In the genomic region with DNA sequence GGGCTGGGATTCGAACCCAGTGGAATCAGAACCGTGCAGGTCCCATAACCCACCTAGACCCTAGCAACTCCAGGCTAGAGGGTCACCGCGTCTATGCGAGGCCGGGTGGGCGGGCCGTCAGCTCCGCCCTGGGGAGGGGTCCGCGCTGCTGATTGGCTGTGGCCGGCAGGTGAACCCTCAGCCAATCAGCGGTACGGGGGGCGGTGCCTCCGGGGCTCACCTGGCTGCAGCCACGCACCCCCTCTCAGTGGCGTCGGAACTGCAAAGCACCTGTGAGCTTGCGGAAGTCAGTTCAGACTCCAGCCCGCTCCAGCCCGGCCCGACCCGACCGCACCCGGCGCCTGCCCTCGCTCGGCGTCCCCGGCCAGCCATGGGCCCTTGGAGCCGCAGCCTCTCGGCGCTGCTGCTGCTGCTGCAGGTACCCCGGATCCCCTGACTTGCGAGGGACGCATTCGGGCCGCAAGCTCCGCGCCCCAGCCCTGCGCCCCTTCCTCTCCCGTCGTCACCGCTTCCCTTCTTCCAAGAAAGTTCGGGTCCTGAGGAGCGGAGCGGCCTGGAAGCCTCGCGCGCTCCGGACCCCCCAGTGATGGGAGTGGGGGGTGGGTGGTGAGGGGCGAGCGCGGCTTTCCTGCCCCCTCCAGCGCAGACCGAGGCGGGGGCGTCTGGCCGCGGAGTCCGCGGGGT, we compare ENCODE assay signal across 8 cellular contexts. TPM values are rescaled to one million over a fixed set of nuclear protein-coding genes. Genes with fewer than 3 reads are reported as not detected.
A peak's percentile ranks its signal among the peaks of the same experiment; 100 is the strongest.
DNase-seq lines count a peak whose midpoint lies in the region; ATAC-seq and TF ChIP-seq lines count a peak whose summit lies in the region.

A gene (plus strand): TSS at position 247 of the 684 bp plus-strand sequence. CDS start 124 bp downstream, at position 371.

- peak within 1 kb of the TSS; percentile 67 for H3K4me3 Mint-ChIP-seq in osteocyte (ENCODE audit: unreplicated experiment)

- H3K27ac Mint-ChIP-seq in osteocyte (ENCODE audit: unreplicated experiment), result no peak within 1 kb of the TSS

- TF ChIP-seq CTCF in cardiac muscle cell (IDR thresholded peaks at IDR 0.05; ENCODE audit: low read depth, low read length) (no peak), foreskin keratinocyte (conservative IDR thresholded peaks at IDR 0.05) (no peak), osteocyte (IDR thresholded peaks at IDR 0.05) (no peak)

- no peak for ATAC-seq in Right ventricle myocardium inferior
- peak; percentile 86 for ATAC-seq in foreskin keratinocyte
- ATAC-seq in GM18511 (IDR thresholded peaks at IDR 0.05; ENCODE audit: unreplicated experiment), result no peak
- no peak for ATAC-seq in GM19455 (IDR thresholded peaks at IDR 0.05; ENCODE audit: unreplicated experiment)

- DNase-seq in cardiac muscle cell (ENCODE audit: low read depth in 1 of 2, low spot score in 1 of 2) (peak in 1 of 2 donors; percentile 44), Right ventricle myocardium inferior (ENCODE audit: missing footprints) (no peak), foreskin keratinocyte (peak; percentile 59 to 83), osteocyte (ENCODE audit: extremely low spot score, unreplicated experiment) (no peak), cerebellum (ENCODE audit: low spot score) (no peak)
- DNase-seq in activated CD4-positive, alpha-beta T cell treated with anti-CD3 and anti-CD28 coated beads, Interleukin-2, amount 50 U/mL, for 4 hours, result peak; percentile 2 to 10

- no peaks in the 10 kb centered on the region for H3K4me1 ChIP-seq in cardiac muscle cell (ENCODE audit: low read depth)
- peaks cover 31% of the 10 kb centered on the region for H3K4me1 ChIP-seq in foreskin keratinocyte

- H3K4me1 Mint-ChIP-seq in osteocyte (ENCODE audit: unreplicated experiment), result peaks cover 27% of the 10 kb centered on the region

- peaks cover 20% of the 10 kb centered on the region for H3K27me3 Mint-ChIP-seq in osteocyte (ENCODE audit: unreplicated experiment)

- H3K9me3 ChIP-seq in cardiac muscle cell (ENCODE audit: low read depth), result no peaks in the 10 kb centered on the region

- no peak within 1 kb of the TSS for H3K27ac ChIP-seq in cardiac muscle cell
- H3K27ac ChIP-seq in foreskin keratinocyte, result peak within 1 kb of the TSS; percentile 98

- H3K36me3 ChIP-seq in cardiac muscle cell, result no peaks in the 10 kb centered on the region

- intact Hi-C loops in Right ventricle myocardium inferior (cut with DNase I), result no loop called here

- H3K9me3 Mint-ChIP-seq in osteocyte (ENCODE audit: unreplicated experiment), result no peaks in the 10 kb centered on the region

- H3K27me3 ChIP-seq in cardiac muscle cell (peaks cover 25% of the 10 kb centered on the region), foreskin keratinocyte (no peaks in the 10 kb centered on the region)

- peak within 1 kb of the TSS; percentile 32 for H3K4me3 ChIP-seq in cardiac muscle cell

- H3K36me3 Mint-ChIP-seq in osteocyte (ENCODE audit: unreplicated experiment), result no peaks in the 10 kb centered on the region

RNA-seq across cellular contexts. Expression of the gene that starts here (rescaled TPM):
- total RNA-seq in cardiac muscle cell (0.74 and 1.4 TPM in 2 replicates), Right ventricle myocardium inferior (not detected), foreskin keratinocyte (210 and 216 TPM in 2 replicates), osteocyte (0.21 TPM in 1 of 2 replicates, not detected in the other), cerebellum (2.0 TPM)
- polyA plus RNA-seq in cardiac muscle cell (0.09 TPM in 1 of 2 replicates, not detected in the other), foreskin keratinocyte (73.4 and 89.6 TPM in 2 replicates)

Comparison
In these comparisons a context has a peak if more than half of its experiments do, and no peak if none do; other contexts are left out.
1. RNA of the gene that starts here (total RNA-seq): 210 to 216 TPM in foreskin keratinocyte; 2.0 TPM in cerebellum (single experiment), 0.74 to 1.4 TPM in cardiac muscle cell, not detected in Right ventricle myocardium inferior (single experiment) and 0.21 TPM in osteocyte; every median in the first group is over 10 times any median in the second.
2. RNA of the gene that starts here (polyA plus RNA-seq): 73.4 to 89.6 TPM in foreskin keratinocyte; 0.09 TPM in cardiac muscle cell; every median in the first group is over 10 times any median in the second.
3. DNase-seq: peak in activated CD4-positive, alpha-beta T cell treated with anti-CD3 and anti-CD28 coated beads, Interleukin-2, amount 50 U/mL, for 4 hours (2 of 2) and foreskin keratinocyte (2 of 2); none in Right ventricle myocardium inferior (single experiment), osteocyte (single experiment) and cerebellum (single experiment).